Comparison of ENCODE assay signal across 9 cellular contexts in the genomic region with DNA sequence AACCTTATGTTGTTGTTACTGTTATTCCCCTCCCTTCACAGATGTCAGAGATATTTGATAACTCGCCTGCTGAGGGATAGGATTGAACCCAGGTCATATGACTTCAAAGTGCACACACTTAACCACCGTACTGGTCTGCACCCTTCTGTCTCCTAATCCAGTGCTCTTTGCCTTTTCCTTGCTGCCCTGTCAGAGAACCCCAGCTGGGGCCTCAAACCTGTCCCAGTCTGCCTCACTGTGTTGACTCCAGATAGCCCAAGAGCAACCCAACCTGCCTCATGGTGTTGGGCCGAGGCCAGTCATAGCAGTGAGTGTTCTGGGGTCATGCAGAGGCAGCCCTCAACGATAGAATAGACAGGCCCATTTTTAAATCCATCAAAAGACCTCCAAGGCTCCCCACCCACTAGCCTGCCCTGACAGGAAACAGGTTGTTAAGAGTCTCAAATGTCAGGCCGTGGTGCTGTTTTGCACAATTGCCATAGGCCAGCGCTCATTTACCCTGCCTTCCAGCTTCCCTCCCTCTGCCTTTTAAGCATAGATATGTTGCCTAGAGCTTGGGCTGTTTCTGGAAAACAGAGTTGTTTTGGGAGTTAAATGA. TPM values are rescaled to one million over a fixed set of nuclear protein-coding genes. Genes with fewer than 3 reads are reported as not detected.
DNase-seq lines count a peak whose midpoint lies in the region; ATAC-seq and TF ChIP-seq lines count a peak whose summit lies in the region.
"Had no signal": no experiment of that assay in that cellular context is flagged by ENCODE, and none has a peak within 500 bp of the region (broad histone marks: within the 10 kb centered on the region; RNA-seq: fewer than 3 reads in every experiment).

No MANE protein-coding gene starts in this region.

- 49% methylated on average over 6 of the region's 6 CpGs for WGBS in mammary epithelial cell (ENCODE audit: low coverage, missing lambda C conversion rate)
- WGBS in aorta, 2 donors, result 17 to 18% methylated on average over 6 of the region's 6 CpGs

- dilution Hi-C loops in mammary epithelial cell (cut with HindIII; ENCODE audit: low sequenced_read_pairs), result no loop called here

- peaks cover 42% of the 10 kb centered on the region for H3K4me1 Mint-ChIP-seq in activated naive CD8-positive, alpha-beta T cell treated with anti-CD3 and anti-CD28 coated beads for 36 hours

- H4K20me1 ChIP-seq in mammary epithelial cell (ENCODE audit: insufficient read depth, low read length), result no peaks in the 10 kb centered on the region

- H3K27me3 ChIP-seq in breast epithelium (no peaks in the 10 kb centered on the region), mammary epithelial cell (ENCODE audit: insufficient read depth, low read length) (no peaks in the 10 kb centered on the region), left lung (no peaks in the 10 kb centered on the region), aorta (ENCODE audit: control insufficient read depth in 1 of 2, insufficient read depth in 2 of 2, low read length in 1 of 2) (no peaks in the 10 kb centered on the region)

- H3K4me2 ChIP-seq in mammary epithelial cell (ENCODE audit: insufficient read depth, low read depth, low read length), result no peak overlapping the region

- DNase-seq in breast epithelium (ENCODE audit: low spot score in 2 of 2) (no peak), mammary epithelial cell (no peak), left lung (peak in 1 of 2 donors; percentile 57), aorta (peak in 1 of 2 donors; percentile 59), globus pallidus (ENCODE audit: low spot score) (no peak)
- DNase-seq in activated naive CD8-positive, alpha-beta T cell treated with anti-CD3 and anti-CD28 coated beads for 36 hours, result peak; percentile 38
- DNase-seq in activated CD4-positive, CD25-positive, alpha-beta regulatory T cell treated with anti-CD3 and anti-CD28 coated beads, Interleukin-2, amount 50 U/mL, for 72 hours, result no peak
- DNase-seq: EL had no signal

- H3K4me3 ChIP-seq in breast epithelium, result no peak overlapping the region
- H3K4me3 ChIP-seq in mammary epithelial cell (replicated peaks in 1 of 3; ENCODE audit: insufficient read depth in 1 of 3, low read depth in 2 of 3, low read length in 3 of 3), result no peak overlapping the region
- no peak overlapping the region for H3K4me3 ChIP-seq in left lung
- no peak overlapping the region for H3K4me3 ChIP-seq in aorta (ENCODE audit: low read length in 2 of 2)

- in situ Hi-C loops in mammary epithelial cell (cut with MboI; ENCODE audit: low sequenced_read_pairs in 2 of 2), result no loop called here

- no peak overlapping the region for H3K9ac ChIP-seq in mammary epithelial cell (ENCODE audit: insufficient read depth, low read length)

- H3K36me3 ChIP-seq in breast epithelium (no peaks in the 10 kb centered on the region), mammary epithelial cell (ENCODE audit: insufficient read depth, low read length) (no peaks in the 10 kb centered on the region), left lung (no peaks in the 10 kb centered on the region), aorta (ENCODE audit: control insufficient read depth in 1 of 2, insufficient read depth in 2 of 2, low read length in 1 of 2) (peaks cover 0 to 2% of the 10 kb centered on the region in 2 donors)

- H3K9me3 ChIP-seq in breast epithelium (no peaks in the 10 kb centered on the region), mammary epithelial cell (replicated peaks; ENCODE audit: insufficient read depth, low read length) (no peaks in the 10 kb centered on the region), left lung (no peaks in the 10 kb centered on the region), aorta (ENCODE audit: control insufficient read depth, low read length) (no peaks in the 10 kb centered on the region)

- no peak overlapping the region for H2AFZ ChIP-seq in mammary epithelial cell (ENCODE audit: low read depth, low read length)

- TF ChIP-seq CTCF in breast epithelium (IDR thresholded peaks at IDR 0.05), result no peak
- no peak for TF ChIP-seq CTCF in mammary epithelial cell (conservative IDR thresholded peaks at IDR 0.05 in 1 of 2, IDR thresholded peaks at IDR 0.05 in 1 of 2; ENCODE audit: extremely low read depth in 1 of 2, insufficient read depth in 1 of 2, low read depth in 1 of 2, low read length in 2 of 2)
- TF ChIP-seq CTCF in left lung (IDR thresholded peaks at IDR 0.05), result no peak

- no peaks in the 10 kb centered on the region for H3K9me3 Mint-ChIP-seq in activated naive CD8-positive, alpha-beta T cell treated with anti-CD3 and anti-CD28 coated beads for 36 hours

- no peaks in the 10 kb centered on the region for H3K79me2 ChIP-seq in mammary epithelial cell (ENCODE audit: insufficient read depth, low read length)

- H3K36me3 Mint-ChIP-seq in activated naive CD8-positive, alpha-beta T cell treated with anti-CD3 and anti-CD28 coated beads for 36 hours, result peaks cover 3% of the 10 kb centered on the region

- BruUV-seq in mammary epithelial cell (replicated peaks; lab: Mats Ljungman, UMichigan), result no TSS peak

- H3K27ac Mint-ChIP-seq in activated naive CD8-positive, alpha-beta T cell treated with anti-CD3 and anti-CD28 coated beads for 36 hours, result peak overlapping the region; percentile 76

- H3K27ac ChIP-seq in breast epithelium (peak overlapping the region; percentile 10 to 35), mammary epithelial cell (ENCODE audit: insufficient read depth, low read depth, low read length) (no peak overlapping the region), left lung (no peak overlapping the region), aorta (ENCODE audit: low read depth in 1 of 2, low read length in 2 of 2) (peak overlapping the region; percentile 43 to 94)

- CTCF ChIA-PET in mammary epithelial cell (lab: Charles Lee; ENCODE audit: low non-redundant PET), result no interaction called here

- peaks cover 0 to 25% of the 10 kb centered on the region in 2 donors for H3K4me1 ChIP-seq in breast epithelium
- peaks cover 8% of the 10 kb centered on the region for H3K4me1 ChIP-seq in mammary epithelial cell (ENCODE audit: insufficient read depth, low read length)
- H3K4me1 ChIP-seq in left lung, result no peaks in the 10 kb centered on the region
- H3K4me1 ChIP-seq in aorta (ENCODE audit: control insufficient read depth in 1 of 2, insufficient read depth in 2 of 2, low read length in 2 of 2), result peaks cover 0 to 3% of the 10 kb centered on the region in 2 donors

- intact Hi-C loops in breast epithelium (cut with DNase I; ENCODE audit: low total_unique reads) (no loop called here), mammary epithelial cell (cut with micrococcal nuclease) (no loop called here), left lung (cut with DNase I) (no loop called here), aorta (cut with DNase I) (loop anchor here (2.0 to 5.0 kb wide), 2 partner anchors 16 to 33 kb away; no protein-coding TSS in a partner anchor)

- H3K27me3 Mint-ChIP-seq in activated naive CD8-positive, alpha-beta T cell treated with anti-CD3 and anti-CD28 coated beads for 36 hours, result no peaks in the 10 kb centered on the region

- H3K4me3 Mint-ChIP-seq in activated naive CD8-positive, alpha-beta T cell treated with anti-CD3 and anti-CD28 coated beads for 36 hours, result peak overlapping the region; percentile 1

- ATAC-seq in left lung (peak; percentile 91), aorta (ENCODE audit: low FRiP score) (peak; percentile 75), GM18498 (IDR thresholded peaks at IDR 0.05; ENCODE audit: unreplicated experiment) (no peak)

- no peak for TF ChIP-seq POLR2A in breast epithelium (IDR thresholded peaks at IDR 0.05)

RNA-seq across cellular contexts. Expression of gene PDCD4, which starts 37.0 kb away (rescaled TPM):
- total RNA-seq in breast epithelium (100 to 1,000 TPM; 101 to 319 (median 161) TPM), mammary epithelial cell (100 to 1,000 TPM; 123 to 133 TPM), left lung (10 to 100 TPM; 45.7 to 47.5 TPM), aorta (100 to 1,000 TPM in 1 of 2 donors, 10 to 100 TPM in 1; 67.5 to 124 TPM)
- polyA plus RNA-seq in mammary epithelial cell (47.0 TPM), aorta (10 to 100 TPM; 46.6 to 89.7 TPM)
- 80.5 TPM for polyA minus RNA-seq in mammary epithelial cell
- 100 to 1,000 TPM; 125 TPM for total RNA-seq in activated naive CD8-positive, alpha-beta T cell treated with anti-CD3 and anti-CD28 coated beads for 36 hours

Comparison
In these comparisons a context has a peak if more than half of its experiments do, and no peak if none do; other contexts are left out.
1. H3K27ac ChIP-seq: peak in breast epithelium (2 of 2) and aorta (2 of 2); none in mammary epithelial cell (single experiment) and left lung (0 of 2).
2. intact Hi-C loops: an anchor here in aorta (2.0 to 5.0 kb wide); none called in breast epithelium, mammary epithelial cell and left lung.